ENCODE assay signal across 21 cellular contexts in genomic region chr11:77728203-77728786, GRCh38.
"Had no signal": no experiment of that assay in that cellular context is flagged by ENCODE, and none has a peak within 500 bp of the region (broad histone marks: within the 10 kb centered on the region; RNA-seq: fewer than 3 reads in every experiment).

No MANE protein-coding gene starts in this region.

- H3K4me3 ChIP-seq: dorsolateral prefrontal cortex, left lung, psoas muscle, skin epidermis, stomach, thyroid gland had no signal

- H3K27me3 Mint-ChIP-seq: naive thymus-derived CD8-positive, alpha-beta T cell; type B pancreatic cell had no signal

- H3K9me3 ChIP-seq: thyroid gland had no signal

- DNase-seq: cerebellar nuclear complex; dorsolateral prefrontal cortex; effector CD4-positive, alpha-beta T cell; hypothalamus; immature natural killer cell; islet precursor cell; left lung; mesendoderm; midbrain; naive thymus-derived CD8-positive, alpha-beta T cell; nephron progenitor cell; nucleus accumbens; psoas muscle; right cardiac atrium; stimulated activated CD4-positive, alpha-beta T cell treated with anti-CD3 and anti-CD28 coated beads, Interleukin-15, amount 100 ng/mL, for 24 hours; stimulated activated CD4-positive, alpha-beta T cell treated with anti-CD3 and anti-CD28 coated beads, Interleukin-2, amount 100 ng/mL, for 48 hours; stimulated activated naive CD4-positive, alpha-beta T cell treated with Interleukin-2 at 50 U/mL for 16 hours; stomach; thyroid gland had no signal

- H3K4me1 ChIP-seq: left lung, psoas muscle, thyroid gland had no signal

- H3K4me3 Mint-ChIP-seq: immature natural killer cell; naive thymus-derived CD8-positive, alpha-beta T cell; nephron progenitor cell; type B pancreatic cell had no signal

- H3K27ac ChIP-seq: dorsolateral prefrontal cortex, left lung, psoas muscle, skin epidermis, stomach, thyroid gland had no signal

- ATAC-seq: left lung; naive thymus-derived CD8-positive, alpha-beta T cell; psoas muscle; right cardiac atrium had no signal

- H3K27ac Mint-ChIP-seq: nephron progenitor cell, type B pancreatic cell had no signal

- H3K27me3 ChIP-seq: dorsolateral prefrontal cortex, left lung, stomach, thyroid gland had no signal
